In genomic region chr7:155991470-155991869, GRCh38 we compare ENCODE assay signal across 26 cellular contexts.
"Had no signal": no experiment of that assay in that cellular context is flagged by ENCODE, and none has a peak within 500 bp of the region (broad histone marks: within the 10 kb centered on the region; RNA-seq: fewer than 3 reads in every experiment).

No MANE protein-coding gene starts in this region.

- H3K27ac Mint-ChIP-seq: mesothelial cell of epicardium had no signal

- H3K27ac ChIP-seq: colonic mucosa, dorsolateral prefrontal cortex, epithelial cell of prostate, esophagus squamous epithelium, gastrocnemius medialis, heart right ventricle, lower lobe of right lung had no signal

- H3K9me3 ChIP-seq: colonic mucosa, esophagus squamous epithelium, gastrocnemius medialis, heart right ventricle, lower lobe of right lung, mucosa of descending colon had no signal

- H3K27me3 ChIP-seq: colonic mucosa, gastrocnemius medialis had no signal

- DNase-seq: colonic mucosa; dermis blood vessel endothelial cell; effector CD4-positive, alpha-beta T cell; effector memory CD4-positive, alpha-beta T cell; erythroblast; esophagus squamous epithelium; foreskin fibroblast; foreskin melanocyte; gastrocnemius medialis; glutamatergic neuron; heart right ventricle; hippocampal formation; kidney; kidney glomerular epithelial cell; left ventricle myocardium superior; lower lobe of right lung; mesenchymal stem cell; mucosa of descending colon; naive B cell; naive thymus-derived CD8-positive, alpha-beta T cell had no signal

- H3K4me3 Mint-ChIP-seq: mesothelial cell of epicardium, naive B cell had no signal

- H3K27me3 Mint-ChIP-seq: naive B cell had no signal

- H3K36me3 ChIP-seq: colonic mucosa, esophagus squamous epithelium, gastrocnemius medialis, heart right ventricle, lower lobe of right lung had no signal

- ATAC-seq: esophagus mucosa; gastrocnemius medialis; heart right ventricle; left colon; left lobe of liver; left ventricle myocardium superior; lower lobe of right lung; mucosa of descending colon; naive thymus-derived CD8-positive, alpha-beta T cell had no signal

- H3K4me3 ChIP-seq: colonic mucosa, dorsolateral prefrontal cortex, esophagus squamous epithelium, gastrocnemius medialis, heart right ventricle, lower lobe of right lung, mucosa of descending colon had no signal

- H3K4me1 Mint-ChIP-seq: mesothelial cell of epicardium had no signal

- H3K36me3 Mint-ChIP-seq: mesothelial cell of epicardium; naive thymus-derived CD8-positive, alpha-beta T cell had no signal

- H3K4me1 ChIP-seq: colonic mucosa, gastrocnemius medialis, heart right ventricle, lower lobe of right lung had no signal
